16 cellular contexts compared by ENCODE assay signal in the genomic region with DNA sequence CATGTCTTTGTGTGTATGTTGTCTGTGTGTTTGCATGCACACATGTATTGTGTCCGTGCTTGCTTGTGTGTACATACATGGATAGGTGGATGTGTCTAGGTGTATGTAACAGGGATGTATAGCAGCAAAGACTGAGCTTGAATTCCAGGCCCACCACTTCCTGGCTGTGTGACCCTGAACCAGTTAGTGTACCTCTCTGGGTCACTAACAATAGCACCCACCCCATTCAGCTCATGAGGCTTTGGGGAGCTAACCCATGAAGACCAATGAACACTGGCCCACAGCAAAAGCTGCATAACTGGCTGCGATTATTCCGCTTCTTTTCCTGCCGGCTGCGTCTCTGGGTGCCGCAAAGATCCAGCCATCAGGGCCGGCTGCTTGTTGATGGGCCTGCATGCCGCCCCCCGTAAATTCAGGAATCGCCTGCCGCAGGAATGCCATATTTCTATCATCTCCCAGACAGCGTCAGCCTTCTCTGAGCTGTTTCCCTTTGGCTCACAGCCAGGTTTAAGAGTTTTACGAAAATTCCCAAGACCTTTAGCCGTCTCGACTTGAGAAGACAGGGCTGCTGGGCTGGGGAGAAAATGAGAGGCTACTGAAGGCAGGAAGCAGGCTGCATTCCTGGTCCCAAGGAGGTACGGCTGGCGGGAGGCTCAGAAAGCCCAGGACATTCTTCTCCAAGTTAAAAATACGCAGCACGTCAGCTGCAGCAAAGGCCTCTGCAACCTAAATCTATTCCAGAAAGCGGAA.
A peak's percentile ranks its signal among the peaks of the same experiment; 100 is the strongest.
DNase-seq lines count a peak whose midpoint lies in the region; ATAC-seq, FAIRE-seq and TF ChIP-seq lines count a peak whose summit lies in the region.
"Had no signal": no experiment of that assay in that cellular context is flagged by ENCODE, and none has a peak within 500 bp of the region (broad histone marks: within the 10 kb centered on the region; RNA-seq: fewer than 3 reads in every experiment).

No MANE protein-coding gene starts in this region.

- FAIRE-seq in endothelial cell of umbilical vein (lab: Jason Lieb, UNC) = peak; percentile 88

- no peaks in the 10 kb centered on the region for H3K36me3 ChIP-seq in adipocyte (ENCODE audit: control insufficient read depth, insufficient read depth, low read length, severe bottlenecking)
- no peaks in the 10 kb centered on the region for H3K36me3 ChIP-seq in endothelial cell of umbilical vein (ENCODE audit: control insufficient read depth in 2 of 2, extremely low read depth in 1 of 2, insufficient read depth in 2 of 2, low read length in 2 of 2)
- no peaks in the 10 kb centered on the region for H3K36me3 ChIP-seq in smooth muscle cell (ENCODE audit: low read depth)

- H3K9ac ChIP-seq in adipocyte (ENCODE audit: low read length) (no peak overlapping the region), endothelial cell of umbilical vein (replicated peaks; ENCODE audit: extremely low read depth, insufficient read depth, low read length) (no peak overlapping the region), smooth muscle cell (ENCODE audit: low read depth) (no peak overlapping the region)

- H3K4me3 ChIP-seq in adipocyte (ENCODE audit: low read length) (no peak overlapping the region), endothelial cell of umbilical vein (replicated peaks in 1 of 3; ENCODE audit: insufficient read depth in 1 of 3, low read depth in 1 of 3, low read length in 3 of 3) (no peak overlapping the region), smooth muscle cell (no peak overlapping the region)

- no TSS peak for BruUV-seq in endothelial cell of umbilical vein (replicated peaks; lab: Mats Ljungman, UMichigan)

- CTCF ChIA-PET in endothelial cell of umbilical vein (lab: Charles Lee) = interaction anchor here (0.9 to 1.6 kb wide), 4 partner anchors 9 to 160 kb away, joined by 3 to 4 read pairs (median 3); no protein-coding TSS in a partner anchor

- TF ChIP-seq POLR2A in endothelial cell of umbilical vein (IDR thresholded peaks at IDR 0.05; ENCODE audit: low read depth, low read length) = no peak

- H3K4me2 ChIP-seq in endothelial cell of umbilical vein (ENCODE audit: insufficient read depth, low read length) = no peak overlapping the region
- H3K4me2 ChIP-seq in smooth muscle cell = peak overlapping the region; percentile 32

- WGBS in smooth muscle cell (ENCODE audit: low lambda C conversion rate) = 47% methylated on average over 20 of the region's 20 CpGs

- H3K79me2 ChIP-seq in endothelial cell of umbilical vein (ENCODE audit: control insufficient read depth, insufficient read depth, low read length) (no peaks in the 10 kb centered on the region), smooth muscle cell (ENCODE audit: low read depth) (no peaks in the 10 kb centered on the region)

- H3K9me1 ChIP-seq in endothelial cell of umbilical vein (replicated peaks; ENCODE audit: control insufficient read depth, extremely low read depth, insufficient read depth, low read length) = no peaks in the 10 kb centered on the region

- TF ChIP-seq CTCF in endothelial cell of umbilical vein (IDR thresholded peaks at IDR 0.05; ENCODE audit: extremely low read depth in 1 of 2, insufficient read depth in 1 of 2, low read depth in 1 of 2, low read length in 2 of 2) = no peak
- TF ChIP-seq CTCF in smooth muscle cell (IDR thresholded peaks at IDR 0.05; ENCODE audit: borderline replicate concordance, insufficient read depth, poor library complexity, severe bottlenecking) = no peak

- H4K20me1 ChIP-seq in endothelial cell of umbilical vein (replicated peaks; ENCODE audit: control insufficient read depth, extremely low read depth, insufficient read depth, low read length) (no peaks in the 10 kb centered on the region), smooth muscle cell (ENCODE audit: low read depth) (no peaks in the 10 kb centered on the region)

- H3K9me3 ChIP-seq in adipocyte (ENCODE audit: control insufficient read depth, low read length) (peaks cover 9% of the 10 kb centered on the region), endothelial cell of umbilical vein (replicated peaks; ENCODE audit: control insufficient read depth, insufficient read depth, low read length) (no peaks in the 10 kb centered on the region), smooth muscle cell (replicated peaks; ENCODE audit: low read depth) (no peaks in the 10 kb centered on the region)

- H3K27me3 ChIP-seq in adipocyte (replicated peaks; ENCODE audit: control insufficient read depth, insufficient read depth, low read length) (peaks cover 33% of the 10 kb centered on the region), endothelial cell of umbilical vein (ENCODE audit: control insufficient read depth in 2 of 2, insufficient read depth in 2 of 2, low read length in 2 of 2) (no peaks in the 10 kb centered on the region), smooth muscle cell (ENCODE audit: low read depth) (no peaks in the 10 kb centered on the region)

- no peaks in the 10 kb centered on the region for H3F3A ChIP-seq in smooth muscle cell (ENCODE audit: low read depth)

- intact Hi-C loops in endothelial cell of umbilical vein (cut with micrococcal nuclease) (loop anchor here (1.0 to 5.0 kb wide), 2 partner anchors 157 to 170 kb away; no protein-coding TSS in a partner anchor), head of caudate nucleus (cut with DNase I) (no loop called here)

- no peak for ATAC-seq in GM19023 (IDR thresholded peaks at IDR 0.05; ENCODE audit: unreplicated experiment)
- ATAC-seq: sciatic nerve; stimulated activated naive CD8-positive, alpha-beta T cell treated with anti-CD3 and anti-CD28 coated beads, Interleukin-15, Interleukin-2, amounts not matched to agents 100 U/mL and 50 U/mL, for 24 hours had no signal

- POLR2A ChIA-PET in endothelial cell of umbilical vein (lab: Charles Lee) = interaction anchor here (1.0 kb wide), 1 partner anchor 10 kb away, joined by 3 read pairs; no protein-coding TSS in a partner anchor

- dilution Hi-C loops in endothelial cell of umbilical vein (cut with MboI; ENCODE audit: extremely low pct_ligation_motif_present, low sequenced_read_pairs) = no loop called here

- H3K4me1 ChIP-seq in adipocyte (ENCODE audit: control insufficient read depth, insufficient read depth, low read length) (peaks cover 7% of the 10 kb centered on the region), endothelial cell of umbilical vein (ENCODE audit: control insufficient read depth, extremely low read depth, insufficient read depth, low read length) (peaks cover 13% of the 10 kb centered on the region), smooth muscle cell (ENCODE audit: low read depth) (peaks cover 5% of the 10 kb centered on the region)

- peak overlapping the region; percentile 68 for H3K27ac ChIP-seq in endothelial cell of umbilical vein (ENCODE audit: insufficient read depth, low read depth, low read length)
- no peak overlapping the region for H3K27ac ChIP-seq in smooth muscle cell (ENCODE audit: low read depth)
- H3K27ac ChIP-seq: RWPE1 had no signal

- DNase-seq in adipocyte (ENCODE audit: low read depth) (peak; percentile 21), endothelial cell of umbilical vein (ENCODE audit: low read depth, low spot score) (peak; percentile 96), kidney tubule cell (ENCODE audit: low spot score) (peak; percentile 6), smooth muscle cell (lab: John Stamatoyannopoulos, UW; ENCODE audit: unreplicated experiment) (no peak), NCI-H1105 treated with DMSO at 0.1 percent for 48 hours (lab: John Stamatoyannopoulos, UW) (no peak), head of caudate nucleus (no peak), RKO (ENCODE audit: low spot score) (no peak)
- DNase-seq: activated CD4-positive, alpha-beta T cell treated with anti-CD3 and anti-CD28 coated beads for 4 hours; activated naive CD8-positive, alpha-beta T cell treated with anti-CD3 and anti-CD28 coated beads for 36 hours; activated T-cell treated with anti-CD3 and anti-CD28 coated beads for 4 hours; CD4-positive, CD25-positive, alpha-beta regulatory T cell; NCI-H510A; stimulated activated naive CD8-positive, alpha-beta T cell treated with anti-CD3 and anti-CD28 coated beads, Interleukin-15, Interleukin-2, amounts not matched to agents 100 U/mL and 50 U/mL, for 24 hours had no signal

- H2AFZ ChIP-seq in endothelial cell of umbilical vein (ENCODE audit: low read depth, low read length) = no peak overlapping the region
- peak overlapping the region; percentile 72 for H2AFZ ChIP-seq in smooth muscle cell (ENCODE audit: low read depth)

TF ChIP-seq in endothelial cell of umbilical vein, 7 proteins besides CTCF, POLR2A, EP300 and RAD21:
- no peak for TF ChIP-seq GATA2 (IDR thresholded peaks at IDR 0.05; ENCODE audit: insufficient read depth, insufficient read length, low read depth, low read length)
- peak; percentile 7 for TF ChIP-seq JUN (IDR thresholded peaks at IDR 0.05; ENCODE audit: borderline replicate concordance, insufficient read depth, insufficient read length, low read depth)

Comparison
In these comparisons a context has a peak if more than half of its experiments do, and no peak if none do; other contexts are left out.
1. DNase-seq: peak in adipocyte (single experiment), endothelial cell of umbilical vein (single experiment) and kidney tubule cell (single experiment); none in smooth muscle cell (single experiment), NCI-H1105 treated with DMSO at 0.1 percent for 48 hours (single experiment), head of caudate nucleus (0 of 42) and RKO (single experiment).